ENCODE assay signal across 10 cellular contexts in genomic region chr7:101879565-101879964, GRCh38.
DNase-seq lines count a peak whose midpoint lies in the region; ATAC-seq and TF ChIP-seq lines count a peak whose summit lies in the region.
"Had no signal": no experiment of that assay in that cellular context is flagged by ENCODE, and none has a peak within 500 bp of the region (broad histone marks: within the 10 kb centered on the region; RNA-seq: fewer than 3 reads in every experiment).

No MANE protein-coding gene starts in this region.

- H3K23ac ChIP-seq in mesenchymal stem cell (ENCODE audit: low read length in 2 of 2): no peak overlapping the region

- H3K79me1 ChIP-seq in mesenchymal stem cell (replicated peaks; ENCODE audit: low read length, poor library complexity, severe bottlenecking): peaks cover 34% of the 10 kb centered on the region

- H4K20me1 ChIP-seq in GM23338 (replicated peaks; ENCODE audit: insufficient read depth) (peaks cover 71% of the 10 kb centered on the region), PC-3 (ENCODE audit: low read length) (no peaks in the 10 kb centered on the region), smooth muscle cell (ENCODE audit: low read depth) (peaks cover 68% of the 10 kb centered on the region)

- H4K91ac ChIP-seq in mesenchymal stem cell (ENCODE audit: low read length): no peak overlapping the region

- H4K8ac ChIP-seq in mesenchymal stem cell (ENCODE audit: low read length): peak overlapping the region; percentile 5

- no peak for TF ChIP-seq CTCF in GM23338 (conservative IDR thresholded peaks at IDR 0.05; ENCODE audit: low read depth in 2 of 2)
- TF ChIP-seq CTCF in PC-3 (conservative IDR thresholded peaks at IDR 0.05; ENCODE audit: low read depth, low read length): no peak
- no peak for TF ChIP-seq CTCF in smooth muscle cell (IDR thresholded peaks at IDR 0.05; ENCODE audit: borderline replicate concordance, insufficient read depth, poor library complexity, severe bottlenecking)

- peak overlapping the region; percentile 3 to 35 for H2BK12ac ChIP-seq in mesenchymal stem cell (ENCODE audit: low read length in 2 of 2)

- H3K36me3 Mint-ChIP-seq in GM23338 (ENCODE audit: low read depth): 0 out of 3 replicates have a peak, but pooled peaks cover 4% of the 10 kb centered on the region

- ATAC-seq in GM23338: no peak
- ATAC-seq in PC-3: no peak
- no peak for ATAC-seq in GM21737 (IDR thresholded peaks at IDR 0.05; ENCODE audit: unreplicated experiment)
- ATAC-seq in HG03139 (IDR thresholded peaks at IDR 0.05; ENCODE audit: unreplicated experiment): no peak

- H3K27ac Mint-ChIP-seq in GM23338: peak overlapping the region; percentile 52; the same call in 1 of the 2 replicates

- no peaks in the 10 kb centered on the region for H3K9me3 Mint-ChIP-seq in GM23338

- H3K36me3 ChIP-seq in GM23338 (ENCODE audit: insufficient read depth) (no peaks in the 10 kb centered on the region), PC-3 (ENCODE audit: low read depth, low read length) (no peaks in the 10 kb centered on the region), mesenchymal stem cell (ENCODE audit: control insufficient read depth in 1 of 2, insufficient read depth in 2 of 2, low read depth in 1 of 2, low read length in 2 of 2) (peaks cover 0 to 5% of the 10 kb centered on the region in 2 experiments), smooth muscle cell (ENCODE audit: low read depth) (no peaks in the 10 kb centered on the region)

- H2AFZ ChIP-seq in GM23338: no peak overlapping the region
- no peak overlapping the region for H2AFZ ChIP-seq in PC-3 (ENCODE audit: low read length)
- no peak overlapping the region for H2AFZ ChIP-seq in mesenchymal stem cell (ENCODE audit: low read depth, low read length)
- H2AFZ ChIP-seq in smooth muscle cell (ENCODE audit: low read depth): no peak overlapping the region

- H3K4me3 ChIP-seq in GM23338 (no peak overlapping the region), PC-3 (ENCODE audit: low read length) (no peak overlapping the region), mesenchymal stem cell (ENCODE audit: insufficient read depth in 1 of 2, low read depth in 1 of 2, low read length in 2 of 2) (no peak overlapping the region), smooth muscle cell (no peak overlapping the region)

- H3K27ac ChIP-seq in GM23338 (ENCODE audit: low read depth): no peak overlapping the region
- H3K27ac ChIP-seq in PC-3 (ENCODE audit: low read length): peak overlapping the region; percentile 99
- no peak overlapping the region for H3K27ac ChIP-seq in mesenchymal stem cell (ENCODE audit: low read length, poor library complexity, severe bottlenecking)
- H3K27ac ChIP-seq in smooth muscle cell (ENCODE audit: low read depth): peak overlapping the region; percentile 100

- H2AK5ac ChIP-seq in mesenchymal stem cell (ENCODE audit: low read length, severe bottlenecking): no peak overlapping the region

- H3K27me3 ChIP-seq in GM23338 (ENCODE audit: insufficient read depth) (no peaks in the 10 kb centered on the region), PC-3 (ENCODE audit: low read length) (no peaks in the 10 kb centered on the region), mesenchymal stem cell (ENCODE audit: control insufficient read depth in 1 of 2, insufficient read depth in 1 of 2, low read length in 2 of 2) (no peaks in the 10 kb centered on the region), smooth muscle cell (ENCODE audit: low read depth) (no peaks in the 10 kb centered on the region)

- no peak overlapping the region for H3K4me3 Mint-ChIP-seq in GM23338

- peaks cover 80% of the 10 kb centered on the region for H3K4me1 Mint-ChIP-seq in GM23338

- CTCF ChIA-PET in PC-3 (lab: Charles Lee): no interaction called here

- intact Hi-C loops in PC-3 (cut with micrococcal nuclease): no loop called here

- H3K4ac ChIP-seq in mesenchymal stem cell (ENCODE audit: low read depth in 1 of 2, low read length in 2 of 2): peak overlapping the region in 1 of 2 experiments; percentile 76

- 0 out of 2 replicates have a peak, but pooled peaks cover 14% of the 10 kb centered on the region for H3F3A ChIP-seq in GM23338 (replicated peaks; ENCODE audit: low read depth)
- no peaks in the 10 kb centered on the region for H3F3A ChIP-seq in PC-3 (ENCODE audit: low read length, unreplicated experiment)
- H3F3A ChIP-seq in smooth muscle cell (ENCODE audit: low read depth): peaks cover 33% of the 10 kb centered on the region

- POLR2A ChIA-PET in PC-3 (lab: Charles Lee; ENCODE audit: unreplicated experiment): no interaction called here

- no peaks in the 10 kb centered on the region for H3K9me2 ChIP-seq in GM23338 (ENCODE audit: insufficient read depth)
- no peaks in the 10 kb centered on the region for H3K9me2 ChIP-seq in PC-3 (replicated peaks; ENCODE audit: low read length)

- H3K9me3 ChIP-seq in PC-3 (ENCODE audit: low read length): no peaks in the 10 kb centered on the region
- no peaks in the 10 kb centered on the region for H3K9me3 ChIP-seq in mesenchymal stem cell (ENCODE audit: control insufficient read depth, low read length)
- H3K9me3 ChIP-seq in smooth muscle cell (replicated peaks; ENCODE audit: low read depth): no peaks in the 10 kb centered on the region

- peak overlapping the region; percentile 11 for H3K4me2 ChIP-seq in GM23338
- no peak overlapping the region for H3K4me2 ChIP-seq in PC-3 (ENCODE audit: low read length)
- H3K4me2 ChIP-seq in mesenchymal stem cell (ENCODE audit: low read length, poor library complexity, severe bottlenecking): no peak overlapping the region
- H3K4me2 ChIP-seq in smooth muscle cell: no peak overlapping the region

- no TSS peak for BruUV-seq in PC-3 (replicated peaks; lab: Mats Ljungman, UMichigan)

- no peak overlapping the region for H2BK5ac ChIP-seq in mesenchymal stem cell (ENCODE audit: low read depth, low read length, poor library complexity, severe bottlenecking)

- H3K9ac ChIP-seq in PC-3 (ENCODE audit: low read length): peak overlapping the region; percentile 98; the same call in 1 of the 2 replicates
- no peak overlapping the region for H3K9ac ChIP-seq in mesenchymal stem cell (ENCODE audit: low read length)
- no peak overlapping the region for H3K9ac ChIP-seq in smooth muscle cell (ENCODE audit: low read depth)

- no peak for DNase-seq in GM23338 (ENCODE audit: low spot score)
- no peak for DNase-seq in PC-3
- no peak for DNase-seq in mesenchymal stem cell
- DNase-seq in smooth muscle cell (lab: John Stamatoyannopoulos, UW; ENCODE audit: unreplicated experiment): no peak
- no peak for DNase-seq in nucleus accumbens (lab: John Stamatoyannopoulos, UW)
- no peak for DNase-seq in T1000 (lab: John Stamatoyannopoulos, UW)
- DNase-seq: H7, NCI-H1048 had no signal

- WGBS in mesenchymal stem cell: 93% methylated on average over 8 of the region's 10 CpGs
- WGBS in smooth muscle cell (ENCODE audit: low lambda C conversion rate): 89% methylated on average over 7 of the region's 10 CpGs

- H3K79me2 ChIP-seq in GM23338 (replicated peaks; ENCODE audit: insufficient read depth) (peaks cover 100% of the 10 kb centered on the region), PC-3 (ENCODE audit: low read length) (peaks cover 80% of the 10 kb centered on the region), smooth muscle cell (ENCODE audit: low read depth) (peaks cover 78% of the 10 kb centered on the region)

- peak overlapping the region; percentile 74 for H2BK15ac ChIP-seq in mesenchymal stem cell (ENCODE audit: low read depth, poor library complexity, severe bottlenecking)

- H3K4me1 ChIP-seq in GM23338 (ENCODE audit: insufficient read depth): peaks cover 70% of the 10 kb centered on the region
- peaks cover 49% of the 10 kb centered on the region for H3K4me1 ChIP-seq in PC-3 (ENCODE audit: insufficient read depth, low read length)
- H3K4me1 ChIP-seq in mesenchymal stem cell (ENCODE audit: control insufficient read depth, insufficient read depth, low read depth, low read length): peaks cover 22% of the 10 kb centered on the region
- H3K4me1 ChIP-seq in smooth muscle cell (ENCODE audit: low read depth): peaks cover 21% of the 10 kb centered on the region

- H3K27me3 Mint-ChIP-seq in GM23338 (ENCODE audit: insufficient read depth, low read depth, poor library complexity): peaks cover 9% of the 10 kb centered on the region

- no peak overlapping the region for H3K14ac ChIP-seq in mesenchymal stem cell (ENCODE audit: low read length in 2 of 2)

- peak overlapping the region in 1 of 2 experiments; percentile 85 for H3K18ac ChIP-seq in mesenchymal stem cell (ENCODE audit: low read depth in 1 of 2, low read length in 2 of 2)

- H2BK120ac ChIP-seq in mesenchymal stem cell (ENCODE audit: low read depth, low read length): no peak overlapping the region

TF ChIP-seq in GM23338, 12 proteins besides CTCF, POLR2A, EP300 and RAD21 (continues in another document):
- TF ChIP-seq ETS1 (IDR thresholded peaks at IDR 0.05) (no peak), ZNF331 (CRISPR knock-in tag; IDR thresholded peaks at IDR 0.05; ENCODE audit: low read depth) (no peak), POLR2AphosphoS5 (IDR thresholded peaks at IDR 0.05; ENCODE audit: low read depth) (no peak), JUNB (IDR thresholded peaks at IDR 0.05; ENCODE audit: unreplicated experiment) (no peak), CREB1 (CRISPR knock-in tag; IDR thresholded peaks at IDR 0.05; ENCODE audit: low read depth) (no peak), EZH2 (IDR thresholded peaks at IDR 0.05; ENCODE audit: low read depth, unreplicated experiment) (no peak), ZNF114 (CRISPR knock-in tag; IDR thresholded peaks at IDR 0.05) (no peak)

Comparison
In these comparisons a context has a peak if more than half of its experiments do, and no peak if none do; other contexts are left out.
1. H3K27ac ChIP-seq: peak in PC-3 (single experiment) and smooth muscle cell (single experiment); none in GM23338 (single experiment) and mesenchymal stem cell (single experiment).